Comparison of ENCODE assay signal across 35 cellular contexts in the genomic region with DNA sequence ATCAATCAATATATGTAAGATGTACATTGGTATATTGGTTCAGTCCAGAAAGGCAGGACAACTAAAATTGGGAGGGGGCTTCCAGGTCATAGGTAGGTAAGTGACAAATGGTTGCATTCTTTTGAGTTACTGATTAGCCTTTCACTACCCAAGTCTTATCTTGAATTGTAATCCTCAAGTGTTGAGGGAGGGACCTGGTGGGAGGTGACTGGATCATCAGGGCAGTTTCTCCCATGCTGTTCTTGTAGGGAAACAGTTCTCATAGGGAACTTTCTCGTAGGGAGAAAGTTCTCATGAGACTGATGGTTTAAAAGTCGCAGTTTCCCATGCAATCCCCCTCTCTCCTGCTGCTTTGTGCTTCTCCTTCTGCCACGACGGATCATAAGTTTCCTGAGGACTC.
"Had no signal": no experiment of that assay in that cellular context is flagged by ENCODE, and none has a peak within 500 bp of the region (broad histone marks: within the 10 kb centered on the region; RNA-seq: fewer than 3 reads in every experiment).

No MANE protein-coding gene starts in this region.

- H3K27me3 ChIP-seq: MG63 had no signal

- H3K9me3 ChIP-seq: MG63 had no signal

- H3K4me2 ChIP-seq: KMS-11 had no signal

- H3K9ac ChIP-seq: KMS-11 had no signal

- H3K36me3 ChIP-seq: MG63 had no signal

- DNase-seq: Karpas-422, Kasumi-1, MG63, MM.1S, MV-4-11, NCI-H1048, NCI-H1092, NCI-H1092 treated with DMSO at 0.1 percent for 48 hours, NCI-H1105, NCI-H1105 treated with DMSO at 0.1 percent for 48 hours, NCI-H1417, NCI-H1417 treated with DMSO at 0.1 percent for 48 hours, NCI-H1436, NCI-H1436 treated with DMSO at 0.1 percent for 48 hours, NCI-H146, NCI-H1694, NCI-H1694 treated with DMSO at 0.1 percent for 48 hours, NCI-H187, NCI-H187 treated with DMSO at 0.1 percent for 48 hours, NCI-H1930, NCI-H2029, NCI-H2029 treated with DMSO at 0.1 percent for 48 hours, NCI-H2081, NCI-H2081 treated with DMSO at 0.1 percent for 48 hours, NCI-H2107, NCI-H2171, NCI-H2171 treated with DMSO at 0.1 percent for 48 hours, NCI-H2227 treated with DMSO at 0.1 percent for 48 hours, NCI-H226, NCI-H345, NCI-H446, NCI-H446 treated with DMSO at 0.1 percent for 48 hours, NCI-H510A, NCI-H510A treated with DMSO at 0.1 percent for 48 hours had no signal

- H3K4me3 ChIP-seq: MG63 had no signal

- H3K27ac ChIP-seq: KMS-11 had no signal
